ENCODE assay signal across 16 cellular contexts in genomic region chr2:54608224-54608623, GRCh38.
"Had no signal": no experiment of that assay in that cellular context is flagged by ENCODE, and none has a peak within 500 bp of the region (broad histone marks: within the 10 kb centered on the region; RNA-seq: fewer than 3 reads in every experiment).

No MANE protein-coding gene starts in this region.

- H3K27me3 Mint-ChIP-seq: activated CD4-positive, alpha-beta T cell treated with anti-CD3 and anti-CD28 coated beads for 36 hours; effector memory CD8-positive, alpha-beta T cell; progenitor cell of endocrine pancreas had no signal

- H3K9me3 Mint-ChIP-seq: activated naive CD4-positive, alpha-beta T cell treated with anti-CD3 and anti-CD28 coated beads for 36 hours; effector memory CD8-positive, alpha-beta T cell; T-helper 2 cell treated with Interferon-gamma antibody and Interleukin-4, amounts not matched to agents 5 μg/mL and 100 μg/mL, for 36 hours; WTC11 had no signal

- H3K9me3 ChIP-seq: right atrium auricular region had no signal

- ATAC-seq: activated CD4-positive, alpha-beta T cell treated with anti-CD3 and anti-CD28 coated beads for 36 hours; effector memory CD8-positive, alpha-beta T cell; WTC11 had no signal

- H3K27ac ChIP-seq: right atrium auricular region had no signal

- H3K27me3 ChIP-seq: right atrium auricular region had no signal

- H3K4me3 Mint-ChIP-seq: activated CD4-positive, alpha-beta T cell treated with anti-CD3 and anti-CD28 coated beads for 36 hours; activated naive CD4-positive, alpha-beta T cell treated with anti-CD3 and anti-CD28 coated beads for 36 hours; effector memory CD8-positive, alpha-beta T cell; T-helper 2 cell treated with Interferon-gamma antibody and Interleukin-4, amounts not matched to agents 5 μg/mL and 100 μg/mL, for 36 hours; WTC11 had no signal

- DNase-seq: activated CD4-positive, alpha-beta T cell treated with anti-CD3 and anti-CD28 coated beads for 36 hours; activated CD4-positive, alpha-beta T cell treated with anti-CD3 and anti-CD28 coated beads, Interleukin-2, amount 50 U/mL, for 48 hours; activated naive CD4-positive, alpha-beta T cell treated with anti-CD3 and anti-CD28 coated beads for 36 hours; activated T-cell treated with anti-CD3 and anti-CD28 coated beads for 4 hours; amniotic stem cell; effector memory CD8-positive, alpha-beta T cell; glutamatergic neuron; hypothalamus; midbrain; stimulated activated CD4-positive, alpha-beta T cell treated with anti-CD3 and anti-CD28 coated beads, Interleukin-2, amount 100 ng/mL, for 24 hours; SW 1271 had no signal

- H3K4me3 ChIP-seq: lung, right atrium auricular region had no signal

- H3K27ac Mint-ChIP-seq: activated CD4-positive, alpha-beta T cell treated with anti-CD3 and anti-CD28 coated beads for 36 hours; activated naive CD4-positive, alpha-beta T cell treated with anti-CD3 and anti-CD28 coated beads for 36 hours; effector memory CD8-positive, alpha-beta T cell; progenitor cell of endocrine pancreas; WTC11 had no signal
